ENCODE assay signal across 23 cellular contexts in the genomic region with DNA sequence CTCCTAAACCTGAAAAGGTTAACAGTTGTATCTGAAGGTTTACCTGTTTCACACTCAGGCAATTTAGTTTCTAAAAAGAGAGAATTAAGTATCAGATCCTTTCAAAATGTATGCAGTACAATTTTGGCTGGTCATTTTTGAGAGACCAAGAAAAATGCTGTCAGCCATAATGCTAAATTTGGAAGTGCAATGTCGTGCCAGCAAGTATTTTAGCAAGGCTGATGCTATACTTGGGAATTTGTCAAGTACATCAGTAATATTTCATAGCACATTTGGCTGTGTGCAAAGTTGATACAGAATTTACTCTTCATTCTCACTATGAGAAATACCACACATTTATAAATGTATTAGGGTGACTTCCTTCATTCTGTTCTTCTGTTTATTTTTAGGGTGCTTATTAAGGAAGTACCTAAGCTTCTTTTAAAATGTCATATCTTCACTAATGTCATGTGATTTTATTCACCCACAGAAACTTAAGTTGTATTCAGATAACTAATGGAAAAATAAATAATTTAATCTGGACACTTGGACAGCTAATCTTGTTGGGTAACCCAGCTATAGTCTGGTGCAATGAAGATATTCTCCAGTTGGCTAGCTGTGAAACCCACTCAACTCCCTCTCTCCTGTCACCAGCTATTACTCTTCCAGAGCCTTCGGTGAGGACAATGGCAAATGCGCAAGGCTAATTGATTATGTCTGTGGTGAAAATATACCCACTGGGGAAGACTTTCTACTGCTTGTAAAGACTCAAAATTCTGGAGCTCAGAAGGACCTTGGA.
"Had no signal": no experiment of that assay in that cellular context is flagged by ENCODE, and none has a peak within 500 bp of the region (broad histone marks: within the 10 kb centered on the region; RNA-seq: fewer than 3 reads in every experiment).

No MANE protein-coding gene starts in this region.

- H3K27me3 Mint-ChIP-seq: activated CD8-positive, alpha-beta T cell treated with anti-CD3 and anti-CD28 coated beads for 36 hours; activated naive CD4-positive, alpha-beta T cell treated with anti-CD3 and anti-CD28 coated beads, Interleukin-2, amount 10 ng/mL, durations not matched to agents 7 days and 5 days; activated naive CD8-positive, alpha-beta T cell treated with anti-CD3 and anti-CD28 coated beads for 36 hours; IgD-negative memory B cell had no signal

- ATAC-seq: activated CD4-positive, CD25-positive, alpha-beta regulatory T cell treated with anti-CD3 and anti-CD28 coated beads, Interleukin-2, amount 50 U/mL, for 24 hours; activated CD8-positive, alpha-beta T cell treated with anti-CD3 and anti-CD28 coated beads for 36 hours; activated T-cell treated with anti-CD3 and anti-CD28 coated beads, Interleukin-2, amount 50 U/mL, for 72 hours; SK-N-SH treated with all-trans-retinoic acid at 6 μM for 48 hours had no signal

- H3K9me3 ChIP-seq: SJSA1 had no signal

- H3K4me1 Mint-ChIP-seq: activated naive CD4-positive, alpha-beta T cell treated with anti-CD3 and anti-CD28 coated beads, Interleukin-2, amount 10 ng/mL, durations not matched to agents 7 days and 5 days; activated naive CD8-positive, alpha-beta T cell treated with anti-CD3 and anti-CD28 coated beads for 36 hours; IgD-negative memory B cell had no signal

- H3K4me3 Mint-ChIP-seq: activated CD8-positive, alpha-beta T cell treated with anti-CD3 and anti-CD28 coated beads for 36 hours; activated naive CD4-positive, alpha-beta T cell treated with anti-CD3 and anti-CD28 coated beads, Interleukin-2, amount 10 ng/mL, durations not matched to agents 7 days and 5 days; activated naive CD8-positive, alpha-beta T cell treated with anti-CD3 and anti-CD28 coated beads for 36 hours; activated T-cell treated with anti-CD3 and anti-CD28 coated beads, Interleukin-2, amount 50 U/mL, for 72 hours; IgD-negative memory B cell; T-helper 1 cell treated with Interleukin-12 subunit alpha and Interleukin-12 subunit beta and Interleukin-4 antibody, amounts not matched to agents 30 μg/mL and 1 μg/mL, for 36 hours had no signal

- H3K36me3 Mint-ChIP-seq: activated naive CD4-positive, alpha-beta T cell treated with anti-CD3 and anti-CD28 coated beads, Interleukin-2, amount 10 ng/mL, durations not matched to agents 7 days and 5 days; activated naive CD8-positive, alpha-beta T cell treated with anti-CD3 and anti-CD28 coated beads for 36 hours; IgD-negative memory B cell had no signal

- DNase-seq: activated CD4-positive, alpha-beta T cell treated with anti-CD3 and anti-CD28 coated beads for 4 hours; activated CD8-positive, alpha-beta memory T cell treated with anti-CD3 and anti-CD28 coated beads, Interleukin-2, amount 50 U/mL, for 4 hours; activated CD8-positive, alpha-beta T cell treated with anti-CD3 and anti-CD28 coated beads for 36 hours; activated gamma-delta T cell treated with Interleukin-2 at 50 U/mL for 16 hours; activated naive CD4-positive, alpha-beta T cell treated with anti-CD3 and anti-CD28 coated beads, Interleukin-2, amount 10 ng/mL, durations not matched to agents 7 days and 5 days; activated naive CD8-positive, alpha-beta T cell treated with anti-CD3 and anti-CD28 coated beads for 36 hours; activated T-cell treated with anti-CD3 and anti-CD28 coated beads, Interleukin-2, amount 50 U/mL, for 72 hours; brain microvascular endothelial cell; KG1; NCI-H1092 treated with DMSO at 0.1 percent for 48 hours; NCI-H1417 treated with DMSO at 0.1 percent for 48 hours; NCI-H1694; NCI-H2029; NCI-H345; NCI-H510A; NCI-H526 treated with DMSO at 0.1 percent for 48 hours; NCI-H82 had no signal

- H3K36me3 ChIP-seq: brain microvascular endothelial cell, SJSA1 had no signal

- H3K4me1 ChIP-seq: SJSA1 had no signal

- H3K27ac ChIP-seq: brain microvascular endothelial cell, SJSA1 had no signal

- H3K9me3 Mint-ChIP-seq: activated naive CD4-positive, alpha-beta T cell treated with anti-CD3 and anti-CD28 coated beads, Interleukin-2, amount 10 ng/mL, durations not matched to agents 7 days and 5 days; activated naive CD8-positive, alpha-beta T cell treated with anti-CD3 and anti-CD28 coated beads for 36 hours; activated T-helper 2 cell treated with anti-CD3 and anti-CD28 coated beads, Interferon-gamma antibody, Interleukin-2, Interleukin-4, amounts not matched to agents 10 μg/mL and 5 μg/mL and 100 μg/mL, durations not matched to agents 14 hours and 24 hours and 36 hours; T-helper 1 cell treated with Interleukin-12 subunit alpha and Interleukin-12 subunit beta and Interleukin-4 antibody, amounts not matched to agents 30 μg/mL and 1 μg/mL, for 36 hours had no signal

- H3K4me3 ChIP-seq: SJSA1 had no signal

- H3K27me3 ChIP-seq: brain microvascular endothelial cell, SJSA1 had no signal

- H3K27ac Mint-ChIP-seq: activated CD8-positive, alpha-beta T cell treated with anti-CD3 and anti-CD28 coated beads for 36 hours; activated naive CD4-positive, alpha-beta T cell treated with anti-CD3 and anti-CD28 coated beads, Interleukin-2, amount 10 ng/mL, durations not matched to agents 7 days and 5 days; activated naive CD8-positive, alpha-beta T cell treated with anti-CD3 and anti-CD28 coated beads for 36 hours; activated T-cell treated with anti-CD3 and anti-CD28 coated beads, Interleukin-2, amount 50 U/mL, for 72 hours; activated T-helper 2 cell treated with anti-CD3 and anti-CD28 coated beads, Interferon-gamma antibody, Interleukin-2, Interleukin-4, amounts not matched to agents 10 μg/mL and 5 μg/mL and 100 μg/mL, durations not matched to agents 14 hours and 24 hours and 36 hours; IgD-negative memory B cell; T-helper 1 cell treated with Interleukin-12 subunit alpha and Interleukin-12 subunit beta and Interleukin-4 antibody, amounts not matched to agents 30 μg/mL and 1 μg/mL, for 36 hours had no signal
